16 cellular contexts compared by ENCODE assay signal in genomic region chr5:107217721-107218130, GRCh38.
DNase-seq lines count a peak whose midpoint lies in the region; ATAC-seq and TF ChIP-seq lines count a peak whose summit lies in the region.
"Had no signal": no experiment of that assay in that cellular context is flagged by ENCODE, and none has a peak within 500 bp of the region (broad histone marks: within the 10 kb centered on the region; RNA-seq: fewer than 3 reads in every experiment).

No MANE protein-coding gene starts in this region.

- no peak for TF ChIP-seq CTCF in progenitor cell of endocrine pancreas (IDR thresholded peaks at IDR 0.05; ENCODE audit: unreplicated experiment)

- H3K27ac Mint-ChIP-seq in progenitor cell of endocrine pancreas, result no peak overlapping the region
- H3K27ac Mint-ChIP-seq: activated naive CD8-positive, alpha-beta T cell treated with anti-CD3 and anti-CD28 coated beads, Interleukin-2, amount 10 ng/mL, durations not matched to agents 7 days and 5 days; CD14-positive monocyte; GM23338; neural progenitor cell; stimulated activated naive CD8-positive, alpha-beta T cell treated with anti-CD3 and anti-CD28 coated beads, Interleukin-15, amount 100 ng/mL, for 72 hours had no signal

- H3K4me1 Mint-ChIP-seq in progenitor cell of endocrine pancreas (ENCODE audit: low read depth), result no peaks in the 10 kb centered on the region
- H3K4me1 Mint-ChIP-seq: activated naive CD8-positive, alpha-beta T cell treated with anti-CD3 and anti-CD28 coated beads, Interleukin-2, amount 10 ng/mL, durations not matched to agents 7 days and 5 days; CD14-positive monocyte; GM23338; stimulated activated naive CD8-positive, alpha-beta T cell treated with anti-CD3 and anti-CD28 coated beads, Interleukin-15, amount 100 ng/mL, for 72 hours had no signal

- H3K9me3 ChIP-seq in skeletal muscle tissue (ENCODE audit: control insufficient read depth in 3 of 3, low read length in 3 of 3), result no peaks in the 10 kb centered on the region

- DNase-seq in NCI-H1694 (lab: John Stamatoyannopoulos, UW) (peak; percentile 57), T47D (ENCODE audit: low read depth in 1 of 2, low spot score in 1 of 2) (peak; percentile 29 to 90), hypothalamus (lab: John Stamatoyannopoulos, UW) (peak in 26 of 51 donors; percentile 0 to 61 (median 18)), progenitor cell of endocrine pancreas (ENCODE audit: low spot score, unreplicated experiment) (no peak), NCI-H187 (lab: John Stamatoyannopoulos, UW) (no peak), NCI-H2107 (lab: John Stamatoyannopoulos, UW) (no peak)
- DNase-seq: activated naive CD8-positive, alpha-beta T cell treated with anti-CD3 and anti-CD28 coated beads, Interleukin-2, amount 10 ng/mL, durations not matched to agents 7 days and 5 days; NCI-H748 treated with DMSO at 0.1 percent for 48 hours; stimulated activated naive CD8-positive, alpha-beta T cell treated with anti-CD3 and anti-CD28 coated beads, Interleukin-15, amount 100 ng/mL, for 72 hours; SW 1271 had no signal

- no peaks in the 10 kb centered on the region for H3K36me3 ChIP-seq in skeletal muscle tissue (ENCODE audit: control insufficient read depth in 3 of 3, insufficient read depth in 3 of 3, low read length in 3 of 3)
- H3K36me3 ChIP-seq: neural progenitor cell had no signal

- peak overlapping the region in 1 of 3 donors; percentile 30 for H3K4me3 ChIP-seq in skeletal muscle tissue (ENCODE audit: low read length in 3 of 3)
- H3K4me3 ChIP-seq: GM23338, K562, neural progenitor cell had no signal

- peak overlapping the region; percentile 90 for H3K27ac ChIP-seq in skeletal muscle tissue (ENCODE audit: low read depth, low read length)
- H3K27ac ChIP-seq: neural progenitor cell had no signal

- no peaks in the 10 kb centered on the region for H3K36me3 Mint-ChIP-seq in progenitor cell of endocrine pancreas (ENCODE audit: insufficient read depth)
- H3K36me3 Mint-ChIP-seq: activated naive CD8-positive, alpha-beta T cell treated with anti-CD3 and anti-CD28 coated beads, Interleukin-2, amount 10 ng/mL, durations not matched to agents 7 days and 5 days; CD14-positive monocyte; neural progenitor cell had no signal

- in situ Hi-C loops in T47D (cut with HindIII; ENCODE audit: low pct_unique_long_range_greater_than_20kb, low sequenced_read_pairs), result no loop called here

- H3K4me3 Mint-ChIP-seq in progenitor cell of endocrine pancreas (ENCODE audit: low read depth), result no peak overlapping the region
- H3K4me3 Mint-ChIP-seq: activated naive CD8-positive, alpha-beta T cell treated with anti-CD3 and anti-CD28 coated beads, Interleukin-2, amount 10 ng/mL, durations not matched to agents 7 days and 5 days; CD14-positive monocyte; GM23338; neural progenitor cell; stimulated activated naive CD8-positive, alpha-beta T cell treated with anti-CD3 and anti-CD28 coated beads, Interleukin-15, amount 100 ng/mL, for 72 hours had no signal

- peak overlapping the region in 1 of 3 donors; percentile 4 for H3K9ac ChIP-seq in skeletal muscle tissue (ENCODE audit: low read depth in 1 of 3, low read length in 3 of 3)
- H3K9ac ChIP-seq: neural progenitor cell had no signal

- peaks cover 7 to 19% (median 18%) of the 10 kb centered on the region in 3 donors for H3K4me1 ChIP-seq in skeletal muscle tissue (ENCODE audit: control insufficient read depth in 3 of 3, insufficient read depth in 3 of 3, low read length in 3 of 3)
- H3K4me1 ChIP-seq: neural progenitor cell had no signal

- ATAC-seq in HG03025 (IDR thresholded peaks at IDR 0.05; ENCODE audit: low FRiP score, unreplicated experiment), result no peak
- ATAC-seq: GM23338; K562; stimulated activated naive CD8-positive, alpha-beta T cell treated with anti-CD3 and anti-CD28 coated beads, Interleukin-15, amount 100 ng/mL, for 72 hours had no signal

- H3K27me3 Mint-ChIP-seq in progenitor cell of endocrine pancreas, result no peaks in the 10 kb centered on the region
- H3K27me3 Mint-ChIP-seq: activated naive CD8-positive, alpha-beta T cell treated with anti-CD3 and anti-CD28 coated beads, Interleukin-2, amount 10 ng/mL, durations not matched to agents 7 days and 5 days; stimulated activated naive CD8-positive, alpha-beta T cell treated with anti-CD3 and anti-CD28 coated beads, Interleukin-15, amount 100 ng/mL, for 72 hours had no signal

- no peaks in the 10 kb centered on the region for H3K9me3 Mint-ChIP-seq in progenitor cell of endocrine pancreas (ENCODE audit: low read depth)
- H3K9me3 Mint-ChIP-seq: activated naive CD8-positive, alpha-beta T cell treated with anti-CD3 and anti-CD28 coated beads, Interleukin-2, amount 10 ng/mL, durations not matched to agents 7 days and 5 days; GM23338; neural progenitor cell; stimulated activated naive CD8-positive, alpha-beta T cell treated with anti-CD3 and anti-CD28 coated beads, Interleukin-15, amount 100 ng/mL, for 72 hours had no signal

- no peaks in the 10 kb centered on the region for H3K27me3 ChIP-seq in skeletal muscle tissue (ENCODE audit: control insufficient read depth in 3 of 3, insufficient read depth in 3 of 3, low read length in 3 of 3)
- H3K27me3 ChIP-seq: neural progenitor cell had no signal

Comparison
In these comparisons a context has a peak if more than half of its experiments do, and no peak if none do; other contexts are left out.
1. DNase-seq: peak in NCI-H1694 (single experiment), T47D (2 of 2) and hypothalamus (26 of 51); none in progenitor cell of endocrine pancreas (single experiment), NCI-H187 (0 of 2) and NCI-H2107 (single experiment).